ENCODE assay signal across 25 cellular contexts in the genomic region with DNA sequence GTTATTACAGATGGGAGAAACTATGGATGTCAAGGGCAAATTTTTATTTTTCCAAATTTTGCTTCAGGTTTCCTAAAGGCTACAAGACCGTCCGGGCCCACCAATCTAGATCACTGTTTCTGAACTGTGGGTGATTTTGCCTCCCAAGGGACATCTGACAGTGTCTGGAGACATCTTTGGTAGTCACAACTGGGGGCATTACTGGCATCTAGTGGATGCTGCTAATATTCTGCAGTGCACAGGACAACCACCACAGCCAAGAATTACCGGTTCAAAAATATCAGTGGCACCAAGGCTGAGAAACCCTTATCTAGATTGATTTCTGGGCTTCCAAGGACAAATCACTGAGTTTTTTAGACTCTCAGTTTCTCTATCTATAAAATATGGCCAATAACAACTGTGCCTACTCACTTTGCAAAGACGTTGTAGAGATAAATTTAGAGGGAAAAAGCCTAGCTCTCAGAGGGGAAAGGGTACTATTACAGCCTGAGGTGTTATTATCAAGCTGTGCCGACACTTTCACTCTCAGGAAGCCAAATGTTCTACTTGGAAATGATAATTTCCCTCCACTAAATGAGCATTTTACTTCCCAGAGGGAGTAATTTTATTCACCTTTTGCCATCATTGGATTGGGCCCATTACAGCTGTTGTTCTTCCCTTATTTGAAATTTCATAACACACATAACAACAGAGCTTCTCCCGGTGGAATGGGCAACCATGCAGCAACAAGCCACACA.
DNase-seq lines count a peak whose midpoint lies in the region; ATAC-seq, FAIRE-seq and TF ChIP-seq lines count a peak whose summit lies in the region.
"Had no signal": no experiment of that assay in that cellular context is flagged by ENCODE, and none has a peak within 500 bp of the region (broad histone marks: within the 10 kb centered on the region; RNA-seq: fewer than 3 reads in every experiment).

No MANE protein-coding gene starts in this region.

- peak; percentile 58 for TF ChIP-seq RAD21 in neural cell (conservative IDR thresholded peaks at IDR 0.05)

- TF ChIP-seq CTCF in KMS-11 (conservative IDR thresholded peaks at IDR 0.05; ENCODE audit: low read depth, low read length) (0 out of 2 replicates have a peak, but pooled peaks have one; percentile 13), brain (conservative IDR thresholded peaks at IDR 0.05) (no peak), neural cell (IDR thresholded peaks at IDR 0.05; ENCODE audit: poor library complexity, severe bottlenecking) (peak; percentile 50), coronary artery (IDR thresholded peaks at IDR 0.05) (no peak)

- H3K4me1 Mint-ChIP-seq in brain: peaks cover 60% of the 10 kb centered on the region
- H3K4me1 Mint-ChIP-seq: activated CD4-positive, alpha-beta T cell treated with anti-CD3 and anti-CD28 coated beads, Interleukin-2, amount 10 ng/mL, durations not matched to agents 7 days and 5 days; activated naive CD8-positive, alpha-beta T cell treated with anti-CD3 and anti-CD28 coated beads for 36 hours; CD8-positive, alpha-beta memory T cell had no signal

- H3K9ac ChIP-seq in KMS-11 (no peak overlapping the region), neural cell (ENCODE audit: low read length) (no peak overlapping the region)

- no peak overlapping the region for H3K4me3 Mint-ChIP-seq in brain
- H3K4me3 Mint-ChIP-seq: activated CD4-positive, alpha-beta T cell treated with anti-CD3 and anti-CD28 coated beads, Interleukin-2, amount 10 ng/mL, durations not matched to agents 7 days and 5 days; activated naive CD8-positive, alpha-beta T cell treated with anti-CD3 and anti-CD28 coated beads for 36 hours; CD8-positive, alpha-beta memory T cell; neural crest cell had no signal

- no peak for FAIRE-seq in RCC 7860 (lab: Jason Lieb, UNC)
- FAIRE-seq: colon, HTR-8/SVneo, TTC549 had no signal

- no peaks in the 10 kb centered on the region for H3K36me3 Mint-ChIP-seq in brain
- H3K36me3 Mint-ChIP-seq: activated naive CD8-positive, alpha-beta T cell treated with anti-CD3 and anti-CD28 coated beads for 36 hours; CD8-positive, alpha-beta memory T cell had no signal

- H2AFZ ChIP-seq in KMS-11 (ENCODE audit: low read depth) (no peak overlapping the region), neural cell (ENCODE audit: low read depth, low read length) (peak overlapping the region; percentile 24)

- in situ Hi-C loops in G401 (cut with HindIII; ENCODE audit: low sequenced_read_pairs): no loop called here

- H3K4me2 ChIP-seq in KMS-11 (no peak overlapping the region), neural cell (ENCODE audit: low read length) (peak overlapping the region; percentile 0)

- H3K79me2 ChIP-seq in KMS-11 (ENCODE audit: insufficient read depth, low read depth) (no peaks in the 10 kb centered on the region), neural cell (replicated peaks; ENCODE audit: insufficient read depth, low read length) (no peaks in the 10 kb centered on the region)

- H4K20me1 ChIP-seq in KMS-11 (ENCODE audit: insufficient read depth) (no peaks in the 10 kb centered on the region), neural cell (ENCODE audit: insufficient read depth) (no peaks in the 10 kb centered on the region)

- peak overlapping the region in 3 of 5 experiments; percentile 33 to 94 (median 89) for H3K27ac Mint-ChIP-seq in brain
- H3K27ac Mint-ChIP-seq: activated CD4-positive, alpha-beta T cell treated with anti-CD3 and anti-CD28 coated beads, Interleukin-2, amount 10 ng/mL, durations not matched to agents 7 days and 5 days; activated naive CD8-positive, alpha-beta T cell treated with anti-CD3 and anti-CD28 coated beads for 36 hours; activated T-helper 2 cell treated with anti-CD3 and anti-CD28 coated beads, Interferon-gamma antibody, Interleukin-2, Interleukin-4, amounts not matched to agents 10 μg/mL and 5 μg/mL and 100 μg/mL, durations not matched to agents 14 hours and 24 hours and 36 hours had no signal

- ATAC-seq in HG03565 (IDR thresholded peaks at IDR 0.05; ENCODE audit: unreplicated experiment): no peak
- ATAC-seq: Right ventricle myocardium inferior had no signal

- H3K27me3 Mint-ChIP-seq in brain: no peaks in the 10 kb centered on the region
- H3K27me3 Mint-ChIP-seq: activated CD4-positive, alpha-beta T cell treated with anti-CD3 and anti-CD28 coated beads, Interleukin-2, amount 10 ng/mL, durations not matched to agents 7 days and 5 days; activated naive CD8-positive, alpha-beta T cell treated with anti-CD3 and anti-CD28 coated beads for 36 hours; CD8-positive, alpha-beta memory T cell had no signal

- H3F3A ChIP-seq in neural cell (ENCODE audit: insufficient read depth, low read length, poor library complexity, severe bottlenecking): no peaks in the 10 kb centered on the region

- no peak for TF ChIP-seq EP300 in neural cell (conservative IDR thresholded peaks at IDR 0.05; ENCODE audit: poor library complexity, severe bottlenecking)

- no peak overlapping the region for H3K27ac ChIP-seq in KMS-11
- peak overlapping the region; percentile 80 for H3K27ac ChIP-seq in neural cell (ENCODE audit: low read length)
- H3K27ac ChIP-seq in coronary artery: no peak overlapping the region
- H3K27ac ChIP-seq: left ventricle myocardium inferior, upper lobe of left lung had no signal

- H3K9me2 ChIP-seq in neural cell (ENCODE audit: insufficient read depth, low read length): no peaks in the 10 kb centered on the region

- H3K9me3 Mint-ChIP-seq in brain: peaks cover 0 to 2% (median 0%) of the 10 kb centered on the region in 5 experiments
- H3K9me3 Mint-ChIP-seq: activated CD4-positive, alpha-beta T cell treated with anti-CD3 and anti-CD28 coated beads, Interleukin-2, amount 10 ng/mL, durations not matched to agents 7 days and 5 days; activated naive CD8-positive, alpha-beta T cell treated with anti-CD3 and anti-CD28 coated beads for 36 hours; activated T-helper 2 cell treated with anti-CD3 and anti-CD28 coated beads, Interferon-gamma antibody, Interleukin-2, Interleukin-4, amounts not matched to agents 10 μg/mL and 5 μg/mL and 100 μg/mL, durations not matched to agents 14 hours and 24 hours and 36 hours; neural crest cell had no signal

- DNase-seq in NCI-H1694 treated with DMSO at 0.1 percent for 48 hours (lab: John Stamatoyannopoulos, UW): peak; percentile 32
- DNase-seq in RCC 7860 (ENCODE audit: low spot score): no peak
- no peak for DNase-seq in G401 (ENCODE audit: low spot score)
- DNase-seq in coronary artery (ENCODE audit: low spot score): no peak
- DNase-seq: activated CD4-positive, alpha-beta T cell treated with anti-CD3 and anti-CD28 coated beads, Interleukin-2, amount 10 ng/mL, durations not matched to agents 7 days and 5 days; activated CD8-positive, alpha-beta memory T cell treated with anti-CD3 and anti-CD28 coated beads, Interleukin-2, amount 50 U/mL, for 4 hours; activated naive CD8-positive, alpha-beta T cell treated with anti-CD3 and anti-CD28 coated beads for 36 hours; CD8-positive, alpha-beta memory T cell; DMS79; GOT3; Kasumi-1; left ventricle myocardium inferior; NCI-H146; stimulated activated CD4-positive, alpha-beta T cell treated with anti-CD3 and anti-CD28 coated beads, Interleukin-4, amount 100 ng/mL, for 1 hour; upper lobe of left lung had no signal

- no peaks in the 10 kb centered on the region for H3K9me3 ChIP-seq in neural cell (ENCODE audit: low read length)
- H3K9me3 ChIP-seq: left ventricle myocardium inferior, upper lobe of left lung had no signal

- no peaks in the 10 kb centered on the region for H3K27me3 ChIP-seq in KMS-11 (ENCODE audit: insufficient read depth, low read depth)
- no peaks in the 10 kb centered on the region for H3K27me3 ChIP-seq in neural cell (ENCODE audit: insufficient read depth, low read depth, low read length)
- H3K27me3 ChIP-seq: upper lobe of left lung had no signal

- no peak overlapping the region for H3K4me3 ChIP-seq in KMS-11 (IDR thresholded peaks at IDR 0.05; ENCODE audit: insufficient read depth, low read depth, low read length)
- H3K4me3 ChIP-seq in neural cell (ENCODE audit: low read length): no peak overlapping the region
- H3K4me3 ChIP-seq in coronary artery: no peak overlapping the region
- H3K4me3 ChIP-seq: left ventricle myocardium inferior, upper lobe of left lung had no signal

- no peaks in the 10 kb centered on the region for H3K4me1 ChIP-seq in KMS-11 (ENCODE audit: low read depth, poor library complexity, severe bottlenecking)
- H3K4me1 ChIP-seq: left ventricle myocardium inferior, upper lobe of left lung had no signal

- H3K36me3 ChIP-seq in KMS-11 (ENCODE audit: insufficient read depth) (no peaks in the 10 kb centered on the region), neural cell (ENCODE audit: insufficient read depth, low read length) (no peaks in the 10 kb centered on the region)
- H3K36me3 ChIP-seq: left ventricle myocardium inferior, upper lobe of left lung had no signal

TF ChIP-seq in neural cell, 6 proteins besides CTCF, POLR2A, EP300 and RAD21 (continues in another document):
- TF ChIP-seq TAF1 (IDR thresholded peaks at IDR 0.05; ENCODE audit: low read depth) (no peak), MXI1 (conservative IDR thresholded peaks at IDR 0.05; ENCODE audit: poor library complexity, severe bottlenecking) (no peak), POLR2AphosphoS5 (IDR thresholded peaks at IDR 0.05) (peak; percentile 71), SMC3 (conservative IDR thresholded peaks at IDR 0.05; ENCODE audit: poor library complexity) (peak; percentile 49)
- TF ChIP-seq, protein P1, sequence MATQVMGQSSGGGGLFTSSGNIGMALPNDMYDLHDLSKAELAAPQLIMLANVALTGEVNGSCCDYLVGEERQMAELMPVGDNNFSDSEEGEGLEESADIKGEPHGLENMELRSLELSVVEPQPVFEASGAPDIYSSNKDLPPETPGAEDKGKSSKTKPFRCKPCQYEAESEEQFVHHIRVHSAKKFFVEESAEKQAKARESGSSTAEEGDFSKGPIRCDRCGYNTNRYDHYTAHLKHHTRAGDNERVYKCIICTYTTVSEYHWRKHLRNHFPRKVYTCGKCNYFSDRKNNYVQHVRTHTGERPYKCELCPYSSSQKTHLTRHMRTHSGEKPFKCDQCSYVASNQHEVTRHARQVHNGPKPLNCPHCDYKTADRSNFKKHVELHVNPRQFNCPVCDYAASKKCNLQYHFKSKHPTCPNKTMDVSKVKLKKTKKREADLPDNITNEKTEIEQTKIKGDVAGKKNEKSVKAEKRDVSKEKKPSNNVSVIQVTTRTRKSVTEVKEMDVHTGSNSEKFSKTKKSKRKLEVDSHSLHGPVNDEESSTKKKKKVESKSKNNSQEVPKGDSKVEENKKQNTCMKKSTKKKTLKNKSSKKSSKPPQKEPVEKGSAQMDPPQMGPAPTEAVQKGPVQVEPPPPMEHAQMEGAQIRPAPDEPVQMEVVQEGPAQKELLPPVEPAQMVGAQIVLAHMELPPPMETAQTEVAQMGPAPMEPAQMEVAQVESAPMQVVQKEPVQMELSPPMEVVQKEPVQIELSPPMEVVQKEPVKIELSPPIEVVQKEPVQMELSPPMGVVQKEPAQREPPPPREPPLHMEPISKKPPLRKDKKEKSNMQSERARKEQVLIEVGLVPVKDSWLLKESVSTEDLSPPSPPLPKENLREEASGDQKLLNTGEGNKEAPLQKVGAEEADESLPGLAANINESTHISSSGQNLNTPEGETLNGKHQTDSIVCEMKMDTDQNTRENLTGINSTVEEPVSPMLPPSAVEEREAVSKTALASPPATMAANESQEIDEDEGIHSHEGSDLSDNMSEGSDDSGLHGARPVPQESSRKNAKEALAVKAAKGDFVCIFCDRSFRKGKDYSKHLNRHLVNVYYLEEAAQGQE (IDR thresholded peaks at IDR 0.05; ENCODE audit: borderline replicate concordance): peak; percentile 78

Comparison
In these comparisons a context has a peak if more than half of its experiments do, and no peak if none do; other contexts are left out.
1. CTCF ChIP-seq: peak in KMS-11 (single experiment) and neural cell (single experiment); none in brain (0 of 2) and coronary artery (single experiment).